Comparison of ENCODE assay signal across 1 cellular context in the genomic region with DNA sequence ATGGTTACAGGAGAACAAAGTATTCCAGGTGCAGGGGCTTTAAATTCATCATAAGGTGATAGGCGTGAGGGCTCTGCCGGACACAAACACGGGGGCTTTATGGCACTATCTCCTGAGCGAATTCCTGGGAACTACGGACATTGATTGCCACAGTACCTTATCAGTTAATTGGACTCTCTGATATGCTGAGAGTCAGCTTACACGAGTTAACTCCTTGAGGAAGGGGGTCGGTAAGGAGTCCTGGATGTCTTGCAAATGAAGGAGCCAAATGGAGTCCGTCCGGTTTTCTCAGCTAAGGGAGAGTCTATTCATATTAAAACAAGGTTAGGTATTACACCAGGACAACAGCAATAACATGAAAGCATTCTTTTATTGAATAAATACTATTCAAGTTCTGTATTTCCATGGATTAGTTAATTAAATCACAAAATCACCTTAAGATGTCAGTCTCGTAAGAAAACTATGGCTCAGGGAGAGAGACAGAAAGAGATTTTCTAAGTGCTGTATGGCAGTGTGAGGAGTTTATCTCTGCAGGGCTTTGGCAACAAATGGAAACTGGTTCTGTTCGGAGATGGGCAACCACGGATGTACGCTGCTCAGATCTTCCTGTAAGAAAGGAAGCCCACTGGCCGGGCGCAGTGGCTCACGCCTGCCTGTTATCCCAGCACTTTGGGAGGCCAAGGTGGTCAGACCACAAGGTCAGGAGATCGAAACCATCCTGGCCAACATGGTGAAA.
A peak's percentile ranks its signal among the peaks of the same experiment; 100 is the strongest.
TF ChIP-seq lines count a peak whose summit lies in the region.

No MANE protein-coding gene starts in this region.

TF ChIP-seq in H1, 55 proteins besides CTCF, POLR2A, EP300 and RAD21:
- TF ChIP-seq RBBP5 (IDR thresholded peaks at IDR 0.05; ENCODE audit: borderline replicate concordance, low read depth, low read length) = no peak
- TF ChIP-seq, protein P1, sequence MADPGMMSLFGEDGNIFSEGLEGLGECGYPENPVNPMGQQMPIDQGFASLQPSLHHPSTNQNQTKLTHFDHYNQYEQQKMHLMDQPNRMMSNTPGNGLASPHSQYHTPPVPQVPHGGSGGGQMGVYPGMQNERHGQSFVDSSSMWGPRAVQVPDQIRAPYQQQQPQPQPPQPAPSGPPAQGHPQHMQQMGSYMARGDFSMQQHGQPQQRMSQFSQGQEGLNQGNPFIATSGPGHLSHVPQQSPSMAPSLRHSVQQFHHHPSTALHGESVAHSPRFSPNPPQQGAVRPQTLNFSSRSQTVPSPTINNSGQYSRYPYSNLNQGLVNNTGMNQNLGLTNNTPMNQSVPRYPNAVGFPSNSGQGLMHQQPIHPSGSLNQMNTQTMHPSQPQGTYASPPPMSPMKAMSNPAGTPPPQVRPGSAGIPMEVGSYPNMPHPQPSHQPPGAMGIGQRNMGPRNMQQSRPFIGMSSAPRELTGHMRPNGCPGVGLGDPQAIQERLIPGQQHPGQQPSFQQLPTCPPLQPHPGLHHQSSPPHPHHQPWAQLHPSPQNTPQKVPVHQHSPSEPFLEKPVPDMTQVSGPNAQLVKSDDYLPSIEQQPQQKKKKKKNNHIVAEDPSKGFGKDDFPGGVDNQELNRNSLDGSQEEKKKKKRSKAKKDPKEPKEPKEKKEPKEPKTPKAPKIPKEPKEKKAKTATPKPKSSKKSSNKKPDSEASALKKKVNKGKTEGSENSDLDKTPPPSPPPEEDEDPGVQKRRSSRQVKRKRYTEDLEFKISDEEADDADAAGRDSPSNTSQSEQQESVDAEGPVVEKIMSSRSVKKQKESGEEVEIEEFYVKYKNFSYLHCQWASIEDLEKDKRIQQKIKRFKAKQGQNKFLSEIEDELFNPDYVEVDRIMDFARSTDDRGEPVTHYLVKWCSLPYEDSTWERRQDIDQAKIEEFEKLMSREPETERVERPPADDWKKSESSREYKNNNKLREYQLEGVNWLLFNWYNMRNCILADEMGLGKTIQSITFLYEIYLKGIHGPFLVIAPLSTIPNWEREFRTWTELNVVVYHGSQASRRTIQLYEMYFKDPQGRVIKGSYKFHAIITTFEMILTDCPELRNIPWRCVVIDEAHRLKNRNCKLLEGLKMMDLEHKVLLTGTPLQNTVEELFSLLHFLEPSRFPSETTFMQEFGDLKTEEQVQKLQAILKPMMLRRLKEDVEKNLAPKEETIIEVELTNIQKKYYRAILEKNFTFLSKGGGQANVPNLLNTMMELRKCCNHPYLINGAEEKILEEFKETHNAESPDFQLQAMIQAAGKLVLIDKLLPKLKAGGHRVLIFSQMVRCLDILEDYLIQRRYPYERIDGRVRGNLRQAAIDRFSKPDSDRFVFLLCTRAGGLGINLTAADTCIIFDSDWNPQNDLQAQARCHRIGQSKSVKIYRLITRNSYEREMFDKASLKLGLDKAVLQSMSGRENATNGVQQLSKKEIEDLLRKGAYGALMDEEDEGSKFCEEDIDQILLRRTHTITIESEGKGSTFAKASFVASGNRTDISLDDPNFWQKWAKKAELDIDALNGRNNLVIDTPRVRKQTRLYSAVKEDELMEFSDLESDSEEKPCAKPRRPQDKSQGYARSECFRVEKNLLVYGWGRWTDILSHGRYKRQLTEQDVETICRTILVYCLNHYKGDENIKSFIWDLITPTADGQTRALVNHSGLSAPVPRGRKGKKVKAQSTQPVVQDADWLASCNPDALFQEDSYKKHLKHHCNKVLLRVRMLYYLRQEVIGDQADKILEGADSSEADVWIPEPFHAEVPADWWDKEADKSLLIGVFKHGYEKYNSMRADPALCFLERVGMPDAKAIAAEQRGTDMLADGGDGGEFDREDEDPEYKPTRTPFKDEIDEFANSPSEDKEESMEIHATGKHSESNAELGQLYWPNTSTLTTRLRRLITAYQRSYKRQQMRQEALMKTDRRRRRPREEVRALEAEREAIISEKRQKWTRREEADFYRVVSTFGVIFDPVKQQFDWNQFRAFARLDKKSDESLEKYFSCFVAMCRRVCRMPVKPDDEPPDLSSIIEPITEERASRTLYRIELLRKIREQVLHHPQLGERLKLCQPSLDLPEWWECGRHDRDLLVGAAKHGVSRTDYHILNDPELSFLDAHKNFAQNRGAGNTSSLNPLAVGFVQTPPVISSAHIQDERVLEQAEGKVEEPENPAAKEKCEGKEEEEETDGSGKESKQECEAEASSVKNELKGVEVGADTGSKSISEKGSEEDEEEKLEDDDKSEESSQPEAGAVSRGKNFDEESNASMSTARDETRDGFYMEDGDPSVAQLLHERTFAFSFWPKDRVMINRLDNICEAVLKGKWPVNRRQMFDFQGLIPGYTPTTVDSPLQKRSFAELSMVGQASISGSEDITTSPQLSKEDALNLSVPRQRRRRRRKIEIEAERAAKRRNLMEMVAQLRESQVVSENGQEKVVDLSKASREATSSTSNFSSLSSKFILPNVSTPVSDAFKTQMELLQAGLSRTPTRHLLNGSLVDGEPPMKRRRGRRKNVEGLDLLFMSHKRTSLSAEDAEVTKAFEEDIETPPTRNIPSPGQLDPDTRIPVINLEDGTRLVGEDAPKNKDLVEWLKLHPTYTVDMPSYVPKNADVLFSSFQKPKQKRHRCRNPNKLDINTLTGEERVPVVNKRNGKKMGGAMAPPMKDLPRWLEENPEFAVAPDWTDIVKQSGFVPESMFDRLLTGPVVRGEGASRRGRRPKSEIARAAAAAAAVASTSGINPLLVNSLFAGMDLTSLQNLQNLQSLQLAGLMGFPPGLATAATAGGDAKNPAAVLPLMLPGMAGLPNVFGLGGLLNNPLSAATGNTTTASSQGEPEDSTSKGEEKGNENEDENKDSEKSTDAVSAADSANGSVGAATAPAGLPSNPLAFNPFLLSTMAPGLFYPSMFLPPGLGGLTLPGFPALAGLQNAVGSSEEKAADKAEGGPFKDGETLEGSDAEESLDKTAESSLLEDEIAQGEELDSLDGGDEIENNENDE (IDR thresholded peaks at IDR 0.05; ENCODE audit: insufficient replicate concordance, low read length) = peak; percentile 24
